20 cellular contexts compared by ENCODE assay signal in genomic region chr18:6236258-6236657, GRCh38.
DNase-seq lines count a peak whose midpoint lies in the region; ATAC-seq, FAIRE-seq and TF ChIP-seq lines count a peak whose summit lies in the region.
"Had no signal": no experiment of that assay in that cellular context is flagged by ENCODE, and none has a peak within 500 bp of the region (broad histone marks: within the 10 kb centered on the region; RNA-seq: fewer than 3 reads in every experiment).

No MANE protein-coding gene starts in this region.

- no peak overlapping the region for H3K9ac ChIP-seq in H1 (replicated peaks in 1 of 4; ENCODE audit: extremely low read depth in 1 of 4, low read depth in 3 of 4, low read length in 3 of 4)
- H3K9ac ChIP-seq: BLaER1 had no signal

- no peak overlapping the region for H2BK15ac ChIP-seq in H1 (ENCODE audit: low read length)

- no peaks in the 10 kb centered on the region for H3K27me3 ChIP-seq in H1 (replicated peaks in 1 of 4; ENCODE audit: control insufficient read depth in 3 of 4, extremely low read depth in 1 of 4, insufficient read depth in 3 of 4, low read length in 3 of 4)
- H3K27me3 ChIP-seq: BLaER1 had no signal

- POLR2A ChIA-PET in H1 (lab: Charles Lee; ENCODE audit: partially characterized antibody) = no interaction called here

- H3K23ac ChIP-seq in H1 (ENCODE audit: insufficient read length) = no peak overlapping the region

- H3K79me2 ChIP-seq in H1 (ENCODE audit: control insufficient read depth in 1 of 2, insufficient read depth in 2 of 2, low read length in 2 of 2) = no peaks in the 10 kb centered on the region

- H4K5ac ChIP-seq in H1 (ENCODE audit: insufficient read length, low read depth, low read length) = no peak overlapping the region

- no peak overlapping the region for H3K56ac ChIP-seq in H1 (replicated peaks; ENCODE audit: insufficient read length, low read depth, low read length)

- no peak for TF ChIP-seq EP300 in H1 (IDR thresholded peaks at IDR 0.05; ENCODE audit: borderline replicate concordance in 1 of 2, low read depth in 2 of 2, low read length in 2 of 2)

- H3K14ac ChIP-seq in H1 (ENCODE audit: insufficient read length) = no peak overlapping the region

- CTCF ChIA-PET in H1 (lab: Charles Lee; ENCODE audit: partially characterized antibody) = interaction anchor here (0.9 kb wide), 1 partner anchor 37 kb away, joined by 3 read pairs; no protein-coding TSS in a partner anchor

- H2BK120ac ChIP-seq in H1 (replicated peaks; ENCODE audit: low read depth, low read length) = no peak overlapping the region

- no peaks in the 10 kb centered on the region for H3K9me3 ChIP-seq in H1 (ENCODE audit: insufficient read depth in 2 of 2, low read depth in 1 of 2, low read length in 1 of 2)

- no peak for TF ChIP-seq POLR2A in H1 (IDR thresholded peaks at IDR 0.05; ENCODE audit: control extremely low read depth in 1 of 2, low read depth in 2 of 2, low read length in 2 of 2)

- no peak overlapping the region for H2BK12ac ChIP-seq in H1 (ENCODE audit: low read depth, low read length)

- no peak overlapping the region for H2AK5ac ChIP-seq in H1 (ENCODE audit: low read depth, low read length)

- TF ChIP-seq CTCF in H1 (IDR thresholded peaks at IDR 0.05; ENCODE audit: control extremely low read depth in 1 of 3, insufficient read depth in 1 of 3, low read depth in 1 of 3, low read length in 3 of 3) = no peak

- H2BK20ac ChIP-seq in H1 (ENCODE audit: low read length) = no peak overlapping the region

- no peak overlapping the region for H3K4ac ChIP-seq in H1 (replicated peaks; ENCODE audit: insufficient read length, low read depth, low read length)

- no peak overlapping the region for H4K8ac ChIP-seq in H1 (ENCODE audit: extremely low read depth, insufficient read depth, low read length)

- H3K4me1 ChIP-seq in H1 (replicated peaks in 1 of 4; ENCODE audit: control insufficient read depth in 3 of 4, insufficient read depth in 4 of 4, low read length in 3 of 4) = peaks cover 0 to 4% (median 0%) of the 10 kb centered on the region in 4 experiments; a peak in 1 of 7 replicates
- H3K4me1 ChIP-seq: BLaER1 had no signal

- TF ChIP-seq RAD21 in H1 (IDR thresholded peaks at IDR 0.05 in 1 of 2, conservative IDR thresholded peaks at IDR 0.05 in 1 of 2; ENCODE audit: low read depth in 2 of 2, low read length in 2 of 2) = no peak

- no peak overlapping the region for H2BK5ac ChIP-seq in H1 (ENCODE audit: low read depth, low read length)

- no peaks in the 10 kb centered on the region for H3K23me2 ChIP-seq in H1 (ENCODE audit: low read depth, low read length)

- H4K91ac ChIP-seq in H1 (replicated peaks; ENCODE audit: insufficient read length, low read length) = no peak overlapping the region

- 98% methylated on average over 2 of the region's 2 CpGs; no CpG with 5 or more reads in 1 of the 2 experiments for WGBS in H1 (ENCODE audit: extremely low coverage in 1 of 2, insufficient coverage in 1 of 2, insufficient read length in 1 of 2, insufficient replicate concordance in 2 of 2, low coverage in 1 of 2, low lambda C conversion rate in 2 of 2, missing lambda C conversion rate in 1 of 2), 2 experiments

- peak; percentile 19 for FAIRE-seq in H1 (lab: Jason Lieb, UNC)
- FAIRE-seq: GM12878, H54, HTR-8/SVneo, K562 had no signal

- H3K79me1 ChIP-seq in H1 (ENCODE audit: low read depth, low read length) = no peaks in the 10 kb centered on the region

- H4K20me1 ChIP-seq in H1 (replicated peaks in 1 of 2; ENCODE audit: control insufficient read depth in 1 of 2, insufficient read depth in 2 of 2, low read length in 2 of 2) = no peaks in the 10 kb centered on the region
- H4K20me1 ChIP-seq: BLaER1 had no signal

- H3K4me2 ChIP-seq in H1 (ENCODE audit: insufficient read depth in 1 of 2, low read depth in 2 of 2, low read length in 2 of 2) = no peak overlapping the region
- H3K4me2 ChIP-seq: BLaER1 had no signal

- H3K18ac ChIP-seq in H1 (ENCODE audit: extremely low read depth, low read length) = no peak overlapping the region

- H2AFZ ChIP-seq in H1 (ENCODE audit: low read length) = no peak overlapping the region

- no peaks in the 10 kb centered on the region for H3K36me3 ChIP-seq in H1 (ENCODE audit: control insufficient read depth in 2 of 4, insufficient read depth in 4 of 4, low read length in 3 of 4)

- ATAC-seq in HG03045 (IDR thresholded peaks at IDR 0.05; ENCODE audit: unreplicated experiment) = no peak
- ATAC-seq: GM12878, K562 had no signal

- H3K27ac ChIP-seq in H1 (ENCODE audit: low read depth, low read length) = no peak overlapping the region
- H3K27ac ChIP-seq: BLaER1 had no signal

- H3K4me3 ChIP-seq in H1 (ENCODE audit: extremely low read depth in 1 of 4, insufficient read depth in 2 of 4, low read depth in 3 of 4, low read length in 4 of 4) = no peak overlapping the region
- H3K4me3 ChIP-seq: BLaER1, GM12878, K562 had no signal

- DNase-seq in H1 (ENCODE audit: low read depth in 1 of 2, low spot score in 2 of 2) (no peak), globus pallidus (ENCODE audit: low spot score) (peak; percentile 73), putamen (ENCODE audit: low spot score) (peak; percentile 53), islet precursor cell (no peak), occipital lobe (lab: John Stamatoyannopoulos, UW) (no peak)
- no peak for DNase-seq in effector CD8-positive, alpha-beta T cell (lab: John Stamatoyannopoulos, UW)
- DNase-seq: ACHN; AML-193; Calu3; CD4-positive, alpha-beta memory T cell; DMS79 treated with DMSO at 0.1 percent for 48 hours; GF-D8; HCEC 1CT; IMR-90 had no signal

TF ChIP-seq in H1, 55 proteins besides CTCF, POLR2A, EP300 and RAD21:
- TF ChIP-seq KDM1A (IDR thresholded peaks at IDR 0.05; ENCODE audit: borderline replicate concordance, low read length) (no peak), JUN (IDR thresholded peaks at IDR 0.05; ENCODE audit: low read depth, low read length) (no peak)

Comparison
In these comparisons a context has a peak if more than half of its experiments do, and no peak if none do; other contexts are left out.
1. DNase-seq: peak in globus pallidus (single experiment) and putamen (single experiment); none in H1 (0 of 2), islet precursor cell (single experiment), effector CD8-positive, alpha-beta T cell (single experiment) and occipital lobe (single experiment).